In genomic region chr12:38904417-38904931, GRCh38 we compare ENCODE assay signal across 2 cellular contexts.
TF ChIP-seq lines count a peak whose summit lies in the region.

No MANE protein-coding gene starts in this region.

TF ChIP-seq in A549, 52 proteins besides CTCF, POLR2A, EP300 and RAD21:
- TF ChIP-seq EHF (CRISPR knock-in tag; IDR thresholded peaks at IDR 0.05): peak; percentile 42; the same call in 1 of the 2 replicates

TF ChIP-seq in HCT116, 20 proteins besides CTCF, POLR2A, EP300 and RAD21:
- TF ChIP-seq SRF (IDR thresholded peaks at IDR 0.05; ENCODE audit: low read depth): 0 out of 2 replicates have a peak, but pooled peaks have one; percentile 4
- TF ChIP-seq CEBPB (IDR thresholded peaks at IDR 0.05; ENCODE audit: low read depth): 0 out of 2 replicates have a peak, but pooled peaks have one; percentile 31
